In genomic region chr9:101269596-101270324, GRCh38 we compare ENCODE assay signal across 26 cellular contexts.
A peak's percentile ranks its signal among the peaks of the same experiment; 100 is the strongest.
DNase-seq lines count a peak whose midpoint lies in the region; ATAC-seq and TF ChIP-seq lines count a peak whose summit lies in the region.
"Had no signal": no experiment of that assay in that cellular context is flagged by ENCODE, and none has a peak within 500 bp of the region (broad histone marks: within the 10 kb centered on the region; RNA-seq: fewer than 3 reads in every experiment).

No MANE protein-coding gene starts in this region.

- no peak for TF ChIP-seq EP300 in suprapubic skin (IDR thresholded peaks at IDR 0.05)

- 78% methylated on average over 9 of the region's 9 CpGs for WGBS in suprapubic skin

- no peak overlapping the region for H3K4me3 ChIP-seq in suprapubic skin
- H3K4me3 ChIP-seq: skin epidermis, thoracic aorta had no signal

- no peak for ATAC-seq in HG03025 (IDR thresholded peaks at IDR 0.05; ENCODE audit: low FRiP score, unreplicated experiment)
- ATAC-seq: activated CD4-positive, CD25-positive, alpha-beta regulatory T cell treated with anti-CD3 and anti-CD28 coated beads, Interleukin-2, amount 50 U/mL, for 24 hours; activated naive CD8-positive, alpha-beta T cell treated with anti-CD3 and anti-CD28 coated beads, Interleukin-2, amount 50 U/mL, for 24 hours; activated T-cell treated with anti-CD3 and anti-CD28 coated beads, Interleukin-2, amount 50 U/mL, for 72 hours; effector memory CD8-positive, alpha-beta T cell; naive thymus-derived CD4-positive, alpha-beta T cell; T-helper 17 cell had no signal

- H3K27ac ChIP-seq in cingulate gyrus (ENCODE audit: low read depth, low read length), result peak overlapping the region; percentile 76
- H3K27ac ChIP-seq in temporal lobe (ENCODE audit: low read depth, low read length), result peak overlapping the region; percentile 87
- H3K27ac ChIP-seq in suprapubic skin, result no peak overlapping the region
- H3K27ac ChIP-seq: skin epidermis, thoracic aorta had no signal

- no peaks in the 10 kb centered on the region for H3K27me3 ChIP-seq in suprapubic skin

- DNase-seq in NCI-H82 (lab: John Stamatoyannopoulos, UW) (peak; percentile 19), NCI-H82 treated with DMSO at 0.1 percent for 48 hours (lab: John Stamatoyannopoulos, UW; ENCODE audit: unreplicated experiment) (no peak), midbrain (lab: John Stamatoyannopoulos, UW) (peak; percentile 68), suprapubic skin (ENCODE audit: low spot score in 2 of 2) (no peak), NCI-H1048 (lab: John Stamatoyannopoulos, UW) (no peak)
- DNase-seq: 8988T; activated CD4-positive, alpha-beta T cell treated with anti-CD3 and anti-CD28 coated beads, Interleukin-2, amount 50 U/mL, for 48 hours; activated naive CD8-positive, alpha-beta T cell treated with anti-CD3 and anti-CD28 coated beads, Interleukin-2, amount 50 U/mL, for 24 hours; activated T-cell treated with anti-CD3 and anti-CD28 coated beads, Interleukin-2, amount 50 U/mL, for 72 hours; CD4-positive, CD25-positive, alpha-beta regulatory T cell; cortex of kidney; effector memory CD8-positive, alpha-beta T cell; Kasumi-1; naive thymus-derived CD4-positive, alpha-beta T cell; NCI-H146; NCI-H510A; occipital lobe; Right ventricle myocardium superior; stimulated activated naive CD4-positive, alpha-beta T cell; T-helper 17 cell had no signal

- no peak for TF ChIP-seq CTCF in suprapubic skin (IDR thresholded peaks at IDR 0.05)

- no peaks in the 10 kb centered on the region for H3K4me1 ChIP-seq in suprapubic skin

- no peaks in the 10 kb centered on the region for H3K9me3 ChIP-seq in suprapubic skin
- H3K9me3 ChIP-seq: thoracic aorta had no signal

- no peak for TF ChIP-seq POLR2A in suprapubic skin (IDR thresholded peaks at IDR 0.05)

- H3K36me3 ChIP-seq in suprapubic skin, result no peaks in the 10 kb centered on the region
- H3K36me3 ChIP-seq: thoracic aorta had no signal

Comparison
In these comparisons a context has a peak if more than half of its experiments do, and no peak if none do; other contexts are left out.
1. DNase-seq: peak in NCI-H82 (single experiment) and midbrain (single experiment); none in NCI-H82 treated with DMSO at 0.1 percent for 48 hours (single experiment), suprapubic skin (0 of 2) and NCI-H1048 (single experiment).